In genomic region chr16:2712063-2712441, GRCh38 we compare ENCODE assay signal across 30 cellular contexts. TPM values are rescaled to one million over a fixed set of nuclear protein-coding genes. Genes with fewer than 3 reads are reported as not detected.
"Had no signal": no experiment of that assay in that cellular context is flagged by ENCODE, and none has a peak within 500 bp of the region (broad histone marks: within the 10 kb centered on the region; RNA-seq: fewer than 3 reads in every experiment).

No MANE protein-coding gene starts in this region.

- H3K36me3 Mint-ChIP-seq: activated naive CD4-positive, alpha-beta T cell treated with anti-CD3 and anti-CD28 coated beads, Interleukin-2, amount 50 U/mL, for 72 hours had no signal

- H3K9me3 ChIP-seq: ascending aorta, Peyer's patch, SJSA1 had no signal

- ATAC-seq: activated CD8-positive, alpha-beta T cell treated with anti-CD3 and anti-CD28 coated beads, Interleukin-2, amount 10 ng/mL, durations not matched to agents 7 days and 5 days; activated naive CD4-positive, alpha-beta T cell treated with anti-CD3 and anti-CD28 coated beads, Interleukin-2, amount 50 U/mL, for 72 hours; activated naive CD8-positive, alpha-beta T cell treated with anti-CD3 and anti-CD28 coated beads, Interleukin-2, amount 50 U/mL, for 24 hours; WTC11 had no signal

- H3K4me1 ChIP-seq: ascending aorta had no signal

- H3K4me1 Mint-ChIP-seq: brain had no signal

- H3K27me3 ChIP-seq: ascending aorta, Peyer's patch had no signal

- H3K9me3 Mint-ChIP-seq: activated naive CD4-positive, alpha-beta T cell treated with anti-CD3 and anti-CD28 coated beads, Interleukin-2, amount 50 U/mL, for 72 hours; activated naive CD8-positive, alpha-beta T cell treated with anti-CD3 and anti-CD28 coated beads, Interleukin-2, amount 50 U/mL, for 24 hours; brain; central memory CD8-positive, alpha-beta T cell; WTC11 had no signal

- H3K4me3 ChIP-seq: ascending aorta, Peyer's patch, SJSA1 had no signal

- H3K27ac ChIP-seq: ascending aorta, Peyer's patch, SJSA1 had no signal

- H3K4me3 Mint-ChIP-seq: activated CD8-positive, alpha-beta T cell treated with anti-CD3 and anti-CD28 coated beads, Interleukin-2, amount 10 ng/mL, durations not matched to agents 7 days and 5 days; activated naive CD8-positive, alpha-beta T cell treated with anti-CD3 and anti-CD28 coated beads, Interleukin-2, amount 50 U/mL, for 24 hours; brain; central memory CD8-positive, alpha-beta T cell; WTC11 had no signal

- DNase-seq: activated CD4-positive, alpha-beta T cell treated with anti-CD3 and anti-CD28 coated beads for 48 hours; activated CD4-positive, alpha-beta T cell treated with anti-CD3 and anti-CD28 coated beads, Interleukin-2, amount 50 U/mL, for 4 hours; activated CD4-positive, CD25-positive, alpha-beta regulatory T cell treated with anti-CD3 and anti-CD28 coated beads, Interleukin-2, amount 50 U/mL, for 72 hours; activated CD8-positive, alpha-beta memory T cell treated with anti-CD3 and anti-CD28 coated beads, Interleukin-2, amount 50 U/mL, for 48 hours; activated CD8-positive, alpha-beta T cell treated with anti-CD3 and anti-CD28 coated beads, Interleukin-2, amount 10 ng/mL, durations not matched to agents 7 days and 5 days; activated effector memory CD4-positive, alpha-beta T cell treated with Interleukin-2 at 50 U/mL for 16 hours; activated naive CD4-positive, alpha-beta T cell; activated naive CD8-positive, alpha-beta T cell treated with anti-CD3 and anti-CD28 coated beads, Interleukin-2, amount 50 U/mL, for 24 hours; activated T-cell treated with anti-CD3 and anti-CD28 coated beads, Interleukin-2, amount 50 U/mL, for 1 hour; amniotic stem cell; MM.1S; NCI-H1105; NCI-H1436; NCI-H187 treated with DMSO at 0.1 percent for 48 hours; NCI-H2081 treated with DMSO at 0.1 percent for 48 hours; NCI-H2227 treated with DMSO at 0.1 percent for 48 hours; NCI-H446 treated with DMSO at 0.1 percent for 48 hours; NCI-H526; NCI-H774; NK-92 treated with Interleukin-12 subunit alpha and Interleukin-12 subunit beta, amount 100 ng/mL, for 24 hours; OCI-M1; Peyer's patch; SHP77; SW 1271 had no signal

- H3K27ac Mint-ChIP-seq: activated CD8-positive, alpha-beta T cell treated with anti-CD3 and anti-CD28 coated beads, Interleukin-2, amount 10 ng/mL, durations not matched to agents 7 days and 5 days; activated naive CD8-positive, alpha-beta T cell treated with anti-CD3 and anti-CD28 coated beads, Interleukin-2, amount 50 U/mL, for 24 hours; WTC11 had no signal

- H3K27me3 Mint-ChIP-seq: central memory CD8-positive, alpha-beta T cell had no signal

RNA-seq across cellular contexts. Expression of gene PRSS27, which starts 8.0 kb away (rescaled TPM):
- total RNA-seq: ascending aorta had no signal
